ENCODE assay signal across 21 cellular contexts in the genomic region with DNA sequence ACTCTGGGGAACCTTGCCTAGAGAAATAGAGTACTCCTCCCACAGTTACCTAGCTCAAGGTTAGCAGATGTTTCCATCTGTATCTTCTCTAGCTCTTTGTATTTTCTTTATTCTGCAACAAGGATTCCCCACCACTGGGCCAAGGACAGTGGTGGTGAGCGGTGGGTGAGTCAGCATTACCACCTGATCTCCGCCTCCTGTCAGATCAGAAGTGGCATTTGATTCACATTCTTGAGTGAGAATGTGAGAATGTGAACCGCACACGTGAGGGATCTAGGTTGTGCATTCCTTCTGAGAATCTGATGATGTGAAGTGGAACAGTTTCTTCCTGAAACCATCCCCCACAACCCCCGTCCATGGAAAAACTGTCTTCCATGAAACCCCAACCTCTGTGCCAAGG. TPM values are rescaled to one million over a fixed set of nuclear protein-coding genes. Genes with fewer than 3 reads are reported as not detected.
DNase-seq lines count a peak whose midpoint lies in the region; ATAC-seq, FAIRE-seq and TF ChIP-seq lines count a peak whose summit lies in the region.
"Had no signal": no experiment of that assay in that cellular context is flagged by ENCODE, and none has a peak within 500 bp of the region (broad histone marks: within the 10 kb centered on the region; RNA-seq: fewer than 3 reads in every experiment).

No MANE protein-coding gene starts in this region.

- no peak for FAIRE-seq in astrocyte (lab: Jason Lieb, UNC)
- FAIRE-seq: A549, GM12891, GM18507 had no signal

- H3K9me3 ChIP-seq in astrocyte (ENCODE audit: insufficient read depth, low read depth, low read length) (no peaks in the 10 kb centered on the region), sigmoid colon (no peaks in the 10 kb centered on the region)
- H3K9me3 ChIP-seq: A549 had no signal

- no peaks in the 10 kb centered on the region for H3K4me1 Mint-ChIP-seq in activated CD8-positive, alpha-beta T cell treated with anti-CD3 and anti-CD28 coated beads for 36 hours (ENCODE audit: low read depth)
- no peaks in the 10 kb centered on the region for H3K4me1 Mint-ChIP-seq in activated CD8-positive, alpha-beta T cell treated with anti-CD3 and anti-CD28 coated beads, Interleukin-2, amount 10 ng/mL, durations not matched to agents 7 days and 5 days (ENCODE audit: low read depth)
- H3K4me1 Mint-ChIP-seq in astrocyte (ENCODE audit: low read depth, unreplicated experiment) = peaks cover 26% of the 10 kb centered on the region

- intact Hi-C loops in activated CD8-positive, alpha-beta T cell treated with anti-CD3 and anti-CD28 coated beads for 36 hours (cut with micrococcal nuclease) = no loop called here
- intact Hi-C loops in sigmoid colon (cut with DNase I) = no loop called here

- H3K27me3 ChIP-seq in astrocyte (ENCODE audit: insufficient read depth, low read length) (no peaks in the 10 kb centered on the region), sigmoid colon (no peaks in the 10 kb centered on the region)

- WGBS in sigmoid colon, 2 donors = 91 to 93% methylated on average over 5 of the region's 5 CpGs

- H3K4me1 ChIP-seq in astrocyte (ENCODE audit: insufficient read depth, low read length) = no peaks in the 10 kb centered on the region
- H3K4me1 ChIP-seq in sigmoid colon = peaks cover 0 to 61% (median 12%) of the 10 kb centered on the region in 4 donors
- H3K4me1 ChIP-seq: A549 had no signal

- H3K27ac ChIP-seq in astrocyte (ENCODE audit: low read depth, low read length) (no peak overlapping the region), sigmoid colon (no peak overlapping the region)
- H3K27ac ChIP-seq: A549, C4-2B, PC-9 had no signal

- no peak for ATAC-seq in activated CD8-positive, alpha-beta T cell treated with anti-CD3 and anti-CD28 coated beads for 36 hours
- ATAC-seq in activated CD8-positive, alpha-beta T cell treated with anti-CD3 and anti-CD28 coated beads, Interleukin-2, amount 10 ng/mL, durations not matched to agents 7 days and 5 days = no peak
- no peak for ATAC-seq in HG03025 (IDR thresholded peaks at IDR 0.05; ENCODE audit: low FRiP score, unreplicated experiment)
- ATAC-seq: A549, GM23338, HCT116 had no signal

- TF ChIP-seq CTCF in activated CD8-positive, alpha-beta T cell treated with anti-CD3 and anti-CD28 coated beads for 36 hours (IDR thresholded peaks at IDR 0.05) = no peak
- TF ChIP-seq CTCF in astrocyte (IDR thresholded peaks at IDR 0.05; ENCODE audit: insufficient read depth, low read depth, low read length) (no peak), sigmoid colon (IDR thresholded peaks at IDR 0.05) (no peak)

- no peaks in the 10 kb centered on the region for H3K36me3 Mint-ChIP-seq in activated CD8-positive, alpha-beta T cell treated with anti-CD3 and anti-CD28 coated beads for 36 hours (ENCODE audit: low read depth)
- H3K36me3 Mint-ChIP-seq in activated CD8-positive, alpha-beta T cell treated with anti-CD3 and anti-CD28 coated beads, Interleukin-2, amount 10 ng/mL, durations not matched to agents 7 days and 5 days (ENCODE audit: low read depth) = no peaks in the 10 kb centered on the region
- H3K36me3 Mint-ChIP-seq in astrocyte (ENCODE audit: low read depth, unreplicated experiment) = peaks cover 6% of the 10 kb centered on the region

- TF ChIP-seq POLR2A in sigmoid colon (IDR thresholded peaks at IDR 0.05) = no peak

- peaks cover 17% of the 10 kb centered on the region for H4K20me1 ChIP-seq in astrocyte (ENCODE audit: insufficient read depth, low read length)

- no peak overlapping the region for H3K4me2 ChIP-seq in astrocyte (ENCODE audit: low read length)
- H3K4me2 ChIP-seq: A549, GM23338, PC-9 had no signal

- H3K27ac Mint-ChIP-seq in activated CD8-positive, alpha-beta T cell treated with anti-CD3 and anti-CD28 coated beads for 36 hours = no peak overlapping the region
- H3K27ac Mint-ChIP-seq in activated CD8-positive, alpha-beta T cell treated with anti-CD3 and anti-CD28 coated beads, Interleukin-2, amount 10 ng/mL, durations not matched to agents 7 days and 5 days = no peak overlapping the region
- H3K27ac Mint-ChIP-seq in astrocyte (ENCODE audit: unreplicated experiment) = peak overlapping the region; percentile 22
- H3K27ac Mint-ChIP-seq: GM23338 had no signal

- H3K36me3 ChIP-seq in astrocyte (ENCODE audit: insufficient read depth, low read length) (no peaks in the 10 kb centered on the region), sigmoid colon (no peaks in the 10 kb centered on the region)

- TF ChIP-seq EP300 in sigmoid colon (IDR thresholded peaks at IDR 0.05) = no peak

- H3K9ac ChIP-seq in astrocyte (ENCODE audit: low read length) = no peak overlapping the region

- peak; percentile 10 for DNase-seq in activated CD8-positive, alpha-beta T cell treated with anti-CD3 and anti-CD28 coated beads for 36 hours
- no peak for DNase-seq in activated CD8-positive, alpha-beta T cell treated with anti-CD3 and anti-CD28 coated beads, Interleukin-2, amount 10 ng/mL, durations not matched to agents 7 days and 5 days
- DNase-seq in Daoy (ENCODE audit: low read depth) = peak; percentile 64
- DNase-seq in astrocyte (ENCODE audit: low read depth) = no peak
- DNase-seq in kidney tubule cell (ENCODE audit: low spot score) = peak; percentile 88
- DNase-seq in sigmoid colon = no peak
- DNase-seq: DMS 273 treated with DMSO at 0.1 percent for 48 hours, GF-D8, KBM-7, NCI-H1092 treated with DMSO at 0.1 percent for 48 hours, NCI-H2081 treated with DMSO at 0.1 percent for 48 hours, NCI-H510A, NCI-H774, PC-9 had no signal

- POLR2A ChIA-PET in activated CD8-positive, alpha-beta T cell treated with anti-CD3 and anti-CD28 coated beads for 36 hours (lab: Charles Lee) = no interaction called here
- POLR2A ChIA-PET in activated CD8-positive, alpha-beta T cell treated with anti-CD3 and anti-CD28 coated beads, Interleukin-2, amount 10 ng/mL, durations not matched to agents 7 days and 5 days (lab: Charles Lee) = no interaction called here

- H2AFZ ChIP-seq in astrocyte (ENCODE audit: low read depth, low read length) = no peak overlapping the region
- H2AFZ ChIP-seq: GM23338, PC-9 had no signal

- no peaks in the 10 kb centered on the region for H3K9me3 Mint-ChIP-seq in activated CD8-positive, alpha-beta T cell treated with anti-CD3 and anti-CD28 coated beads for 36 hours
- no peaks in the 10 kb centered on the region for H3K9me3 Mint-ChIP-seq in activated CD8-positive, alpha-beta T cell treated with anti-CD3 and anti-CD28 coated beads, Interleukin-2, amount 10 ng/mL, durations not matched to agents 7 days and 5 days (ENCODE audit: insufficient read depth)
- H3K9me3 Mint-ChIP-seq in astrocyte (ENCODE audit: unreplicated experiment) = no peaks in the 10 kb centered on the region
- H3K9me3 Mint-ChIP-seq: GM23338 had no signal

- peaks cover 9% of the 10 kb centered on the region for H3K27me3 Mint-ChIP-seq in activated CD8-positive, alpha-beta T cell treated with anti-CD3 and anti-CD28 coated beads for 36 hours
- H3K27me3 Mint-ChIP-seq in activated CD8-positive, alpha-beta T cell treated with anti-CD3 and anti-CD28 coated beads, Interleukin-2, amount 10 ng/mL, durations not matched to agents 7 days and 5 days (ENCODE audit: low read depth) = peaks cover 3% of the 10 kb centered on the region
- H3K27me3 Mint-ChIP-seq in astrocyte (ENCODE audit: low read depth, unreplicated experiment) = no peaks in the 10 kb centered on the region

- CTCF ChIA-PET in activated CD8-positive, alpha-beta T cell treated with anti-CD3 and anti-CD28 coated beads for 36 hours (lab: Charles Lee) = no interaction called here
- CTCF ChIA-PET in activated CD8-positive, alpha-beta T cell treated with anti-CD3 and anti-CD28 coated beads, Interleukin-2, amount 10 ng/mL, durations not matched to agents 7 days and 5 days (lab: Charles Lee) = no interaction called here

- H3K4me3 Mint-ChIP-seq in activated CD8-positive, alpha-beta T cell treated with anti-CD3 and anti-CD28 coated beads for 36 hours = no peak overlapping the region
- H3K4me3 Mint-ChIP-seq in activated CD8-positive, alpha-beta T cell treated with anti-CD3 and anti-CD28 coated beads, Interleukin-2, amount 10 ng/mL, durations not matched to agents 7 days and 5 days = no peak overlapping the region
- H3K4me3 Mint-ChIP-seq in astrocyte (ENCODE audit: unreplicated experiment) = no peak overlapping the region
- H3K4me3 Mint-ChIP-seq: GM23338 had no signal

- no peak overlapping the region for H3K4me3 ChIP-seq in astrocyte (ENCODE audit: insufficient read depth, low read depth, low read length)
- H3K4me3 ChIP-seq in sigmoid colon = no peak overlapping the region
- H3K4me3 ChIP-seq: A549, GM23338, PC-9 had no signal

- H3K79me2 ChIP-seq in astrocyte (ENCODE audit: insufficient read depth, low read length) = peaks cover 62% of the 10 kb centered on the region

RNA-seq across cellular contexts. Expression of a gene that starts 9.0 kb away (rescaled TPM):
- total RNA-seq in activated CD8-positive, alpha-beta T cell treated with anti-CD3 and anti-CD28 coated beads for 36 hours = under 1 TPM in 1 of 2 experiments, not detected in 1; 0.31 TPM
- under 1 TPM in 1 of 2 experiments, not detected in 1; 0.10 TPM for total RNA-seq in activated CD8-positive, alpha-beta T cell treated with anti-CD3 and anti-CD28 coated beads, Interleukin-2, amount 10 ng/mL, durations not matched to agents 7 days and 5 days
- 34.2 and 64.6 TPM in 2 replicates for total RNA-seq in Daoy (2014; rRNA removed; shearing (Covaris generic))
- total RNA-seq in astrocyte (92.3 and 97.0 TPM in 2 replicates), sigmoid colon (100 to 1,000 TPM in 2 of 4 donors, 10 to 100 TPM in 2; 52.4 to 156 (median 101) TPM)
- polyA plus RNA-seq in sigmoid colon = 10 to 100 TPM; 26.1 to 78.8 (median 43.8) TPM
- total RNA-seq: PC-9 had no signal

Comparison
In these comparisons a context has a peak if more than half of its experiments do, and no peak if none do; other contexts are left out.
1. DNase-seq: peak in activated CD8-positive, alpha-beta T cell treated with anti-CD3 and anti-CD28 coated beads for 36 hours (single experiment), Daoy (single experiment) and kidney tubule cell (single experiment); none in activated CD8-positive, alpha-beta T cell treated with anti-CD3 and anti-CD28 coated beads, Interleukin-2, amount 10 ng/mL, durations not matched to agents 7 days and 5 days (single experiment), astrocyte (single experiment) and sigmoid colon (single experiment).
2. RNA of a gene that starts 9.0 kb away (total RNA-seq): 52.4 to 156 TPM in sigmoid colon, 92.3 to 97.0 TPM in astrocyte and 34.2 to 64.6 TPM in Daoy; 0.31 TPM in activated CD8-positive, alpha-beta T cell treated with anti-CD3 and anti-CD28 coated beads for 36 hours and 0.10 TPM in activated CD8-positive, alpha-beta T cell treated with anti-CD3 and anti-CD28 coated beads, Interleukin-2, amount 10 ng/mL, durations not matched to agents 7 days and 5 days; every median in the first group is over 10 times any median in the second.